In the genomic region with DNA sequence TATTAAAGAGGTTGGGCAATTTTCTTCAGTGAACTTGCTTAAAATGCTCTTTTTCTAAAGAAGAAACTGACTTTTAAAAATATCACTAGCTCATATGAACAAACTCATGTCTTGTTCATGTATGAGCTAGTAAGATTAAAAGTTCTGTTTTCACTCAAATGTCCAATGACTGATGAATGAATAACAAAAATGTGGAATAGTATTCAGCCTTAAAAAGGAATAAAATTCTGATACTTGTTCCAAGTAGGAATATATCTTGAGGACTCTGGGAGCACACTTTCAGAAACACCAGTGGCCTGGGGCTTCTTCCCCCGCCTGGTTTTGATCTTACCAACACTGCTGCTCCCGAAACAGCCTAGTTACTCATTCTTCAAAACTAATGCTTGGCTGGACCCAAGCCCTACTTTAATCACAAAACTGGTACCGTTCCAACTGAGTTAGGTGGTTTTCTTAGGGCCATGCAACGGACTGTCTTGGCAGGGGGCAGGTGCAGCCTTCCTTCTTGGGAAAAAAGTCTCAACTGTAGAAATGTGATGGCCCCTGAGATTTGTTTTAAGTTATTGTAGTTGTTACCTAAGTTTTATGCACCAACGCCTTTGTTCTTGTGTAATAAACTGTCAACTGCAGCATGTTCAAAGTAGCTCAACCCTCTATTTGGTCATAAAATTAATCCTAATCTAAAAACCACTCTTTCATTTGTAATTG, we compare ENCODE assay signal across 16 cellular contexts.
DNase-seq lines count a peak whose midpoint lies in the region; ATAC-seq and TF ChIP-seq lines count a peak whose summit lies in the region.
"Had no signal": no experiment of that assay in that cellular context is flagged by ENCODE, and none has a peak within 500 bp of the region (broad histone marks: within the 10 kb centered on the region; RNA-seq: fewer than 3 reads in every experiment).

No MANE protein-coding gene starts in this region.

- no peak overlapping the region for H3K4me3 Mint-ChIP-seq in activated CD4-positive, alpha-beta T cell treated with anti-CD3 and anti-CD28 coated beads, Interleukin-2, amount 10 ng/mL, durations not matched to agents 24 days and 14 days
- H3K4me3 Mint-ChIP-seq: activated T-cell treated with anti-CD3 and anti-CD28 coated beads, Interleukin-2, amount 50 U/mL, for 72 hours; CD8-positive, alpha-beta T cell; natural killer cell had no signal

- H3K4me1 Mint-ChIP-seq in activated CD4-positive, alpha-beta T cell treated with anti-CD3 and anti-CD28 coated beads, Interleukin-2, amount 10 ng/mL, durations not matched to agents 24 days and 14 days, result peaks cover 6% of the 10 kb centered on the region
- H3K4me1 Mint-ChIP-seq: natural killer cell had no signal

- ATAC-seq in lower lobe of right lung, result no peak
- no peak for ATAC-seq in thoracic aorta (ENCODE audit: insufficient number of reproducible peaks, low FRiP score, low read depth)
- no peak for ATAC-seq in HG03175 (IDR thresholded peaks at IDR 0.05; ENCODE audit: unreplicated experiment)
- ATAC-seq: activated CD4-positive, CD25-positive, alpha-beta regulatory T cell treated with anti-CD3 and anti-CD28 coated beads, Interleukin-2, amount 50 U/mL, for 24 hours; activated T-cell treated with anti-CD3 and anti-CD28 coated beads, Interleukin-2, amount 50 U/mL, for 72 hours; CD8-positive, alpha-beta T cell; natural killer cell had no signal

- H3K27me3 Mint-ChIP-seq in activated CD4-positive, alpha-beta T cell treated with anti-CD3 and anti-CD28 coated beads, Interleukin-2, amount 10 ng/mL, durations not matched to agents 24 days and 14 days, result peaks cover 29% of the 10 kb centered on the region

- H3K27me3 ChIP-seq in lower lobe of right lung (ENCODE audit: low read depth), result no peaks in the 10 kb centered on the region
- H3K27me3 ChIP-seq in thoracic aorta (replicated peaks; ENCODE audit: insufficient read depth), result no peaks in the 10 kb centered on the region
- H3K27me3 ChIP-seq: brain microvascular endothelial cell had no signal

- H3K9me3 ChIP-seq in lower lobe of right lung (no peaks in the 10 kb centered on the region), thoracic aorta (no peaks in the 10 kb centered on the region)

- H3K36me3 Mint-ChIP-seq in activated CD4-positive, alpha-beta T cell treated with anti-CD3 and anti-CD28 coated beads, Interleukin-2, amount 10 ng/mL, durations not matched to agents 24 days and 14 days (ENCODE audit: low read depth), result no peaks in the 10 kb centered on the region
- H3K36me3 Mint-ChIP-seq: CD8-positive, alpha-beta T cell; natural killer cell had no signal

- H3K27ac ChIP-seq in caudate nucleus (ENCODE audit: low read depth, low read length) (peak overlapping the region; percentile 39), lower lobe of right lung (peak overlapping the region; percentile 26), thoracic aorta (peak overlapping the region; percentile 61 to 78)
- H3K27ac ChIP-seq: brain microvascular endothelial cell, epithelial cell of prostate had no signal

- H3K4me3 ChIP-seq in lower lobe of right lung (no peak overlapping the region), thoracic aorta (peak overlapping the region; percentile 26)

- H3K36me3 ChIP-seq in lower lobe of right lung, result no peaks in the 10 kb centered on the region
- H3K36me3 ChIP-seq in thoracic aorta, result no peaks in the 10 kb centered on the region
- H3K36me3 ChIP-seq: brain microvascular endothelial cell had no signal

- no peak overlapping the region for H3K27ac Mint-ChIP-seq in activated CD4-positive, alpha-beta T cell treated with anti-CD3 and anti-CD28 coated beads, Interleukin-2, amount 10 ng/mL, durations not matched to agents 24 days and 14 days
- H3K27ac Mint-ChIP-seq: activated T-cell treated with anti-CD3 and anti-CD28 coated beads, Interleukin-2, amount 50 U/mL, for 72 hours; CD8-positive, alpha-beta T cell; natural killer cell had no signal

- peak; percentile 84 for DNase-seq in LoVo (ENCODE audit: low spot score)
- DNase-seq in caudate nucleus (lab: John Stamatoyannopoulos, UW), result no peak
- no peak for DNase-seq in lower lobe of right lung
- DNase-seq in thoracic aorta (ENCODE audit: low spot score), result no peak
- no peak for DNase-seq in activated CD4-positive, alpha-beta T cell treated with anti-CD3 and anti-CD28 coated beads, Interleukin-2, amount 10 ng/mL, durations not matched to agents 24 days and 14 days
- no peak for DNase-seq in nucleus accumbens (lab: John Stamatoyannopoulos, UW)
- no peak for DNase-seq in pons (ENCODE audit: low spot score)
- DNase-seq: activated T-cell treated with anti-CD3 and anti-CD28 coated beads, Interleukin-2, amount 50 U/mL, for 72 hours; brain microvascular endothelial cell; CD8-positive, alpha-beta T cell; natural killer cell; NCI-H1417; stimulated activated CD4-positive, alpha-beta T cell treated with anti-CD3 and anti-CD28 coated beads, Interleukin-15, amount 100 ng/mL, for 24 hours had no signal

- peaks cover 17% of the 10 kb centered on the region for H3K9me3 Mint-ChIP-seq in activated CD4-positive, alpha-beta T cell treated with anti-CD3 and anti-CD28 coated beads, Interleukin-2, amount 10 ng/mL, durations not matched to agents 24 days and 14 days
- H3K9me3 Mint-ChIP-seq: CD8-positive, alpha-beta T cell; natural killer cell had no signal

- intact Hi-C loops in lower lobe of right lung (cut with DNase I), result no loop called here
- intact Hi-C loops in activated CD4-positive, alpha-beta T cell treated with anti-CD3 and anti-CD28 coated beads, Interleukin-2, amount 10 ng/mL, durations not matched to agents 24 days and 14 days (cut with micrococcal nuclease), result no loop called here

- peaks cover 23% of the 10 kb centered on the region for H3K4me1 ChIP-seq in lower lobe of right lung
- H3K4me1 ChIP-seq in thoracic aorta (ENCODE audit: control insufficient read depth in 1 of 2, low read depth in 2 of 2), result peaks cover 24 to 56% of the 10 kb centered on the region in 2 donors

- no peak for TF ChIP-seq CTCF in lower lobe of right lung (IDR thresholded peaks at IDR 0.05)
- no peak for TF ChIP-seq CTCF in thoracic aorta (IDR thresholded peaks at IDR 0.05)
